13 cellular contexts compared by ENCODE assay signal in genomic region chr14:51546603-51547258, GRCh38.
DNase-seq lines count a peak whose midpoint lies in the region; ATAC-seq and TF ChIP-seq lines count a peak whose summit lies in the region.
"Had no signal": no experiment of that assay in that cellular context is flagged by ENCODE, and none has a peak within 500 bp of the region (broad histone marks: within the 10 kb centered on the region; RNA-seq: fewer than 3 reads in every experiment).

No MANE protein-coding gene starts in this region.

- TF ChIP-seq CTCF in VCaP (conservative IDR thresholded peaks at IDR 0.05) (no peak), thyroid gland (IDR thresholded peaks at IDR 0.05) (no peak)

- intact Hi-C loops in thyroid gland (cut with DNase I), result no loop called here

- TF ChIP-seq POLR2A in thyroid gland (IDR thresholded peaks at IDR 0.05), result no peak

- H3K4me1 ChIP-seq in mucosa of rectum (ENCODE audit: control insufficient read depth in 2 of 2, insufficient read depth in 2 of 2, low read length in 2 of 2) (no peaks in the 10 kb centered on the region), thyroid gland (peaks cover 0 to 14% of the 10 kb centered on the region in 2 donors)

- H3K36me3 ChIP-seq in mucosa of rectum (ENCODE audit: control insufficient read depth in 2 of 2, insufficient read depth in 2 of 2, low read length in 2 of 2) (no peaks in the 10 kb centered on the region), thyroid gland (no peaks in the 10 kb centered on the region)

- no peak overlapping the region for H3K9ac ChIP-seq in mucosa of rectum (ENCODE audit: low read depth in 1 of 2, low read length in 2 of 2)

- no peak for ATAC-seq in stimulated activated naive CD8-positive, alpha-beta T cell treated with anti-CD3 and anti-CD28 coated beads, Interleukin-15, Interleukin-2, amounts not matched to agents 100 U/mL and 50 U/mL, for 24 hours
- ATAC-seq: natural killer cell treated with Interleukin-12 subunit alpha and Interleukin-12 subunit beta and Interleukin-15 and Interleukin-18, amount 100 ng/mL, for 72 hours had no signal

- WGBS in thyroid gland, 2 donors, result 32 to 47% methylated on average over 2 of the region's 2 CpGs

- H3K9me3 ChIP-seq in mucosa of rectum (ENCODE audit: control insufficient read depth in 2 of 2, low read length in 2 of 2), result no peaks in the 10 kb centered on the region
- no peaks in the 10 kb centered on the region for H3K9me3 ChIP-seq in thyroid gland

- H3K4me3 ChIP-seq in mucosa of rectum (ENCODE audit: low read length in 2 of 2), result no peak overlapping the region
- H3K4me3 ChIP-seq in thyroid gland (replicated peaks in 1 of 3), result no peak overlapping the region

- H3K27me3 ChIP-seq in mucosa of rectum (ENCODE audit: control insufficient read depth in 2 of 2, insufficient read depth in 2 of 2, low read length in 2 of 2) (no peaks in the 10 kb centered on the region), thyroid gland (no peaks in the 10 kb centered on the region)

- peak; percentile 11 to 70 (median 35) for DNase-seq in NCI-H1417 (lab: John Stamatoyannopoulos, UW)
- DNase-seq in NCI-H1417 treated with DMSO at 0.1 percent for 48 hours (lab: John Stamatoyannopoulos, UW), result no peak
- no peak for DNase-seq in thyroid gland
- DNase-seq in activated gamma-delta T cell (lab: John Stamatoyannopoulos, UW), result no peak
- DNase-seq in occipital lobe (lab: John Stamatoyannopoulos, UW), result no peak
- no peak for DNase-seq in stimulated activated naive CD8-positive, alpha-beta T cell treated with anti-CD3 and anti-CD28 coated beads, Interleukin-15, Interleukin-2, amounts not matched to agents 100 U/mL and 50 U/mL, for 24 hours
- DNase-seq: amygdala; KBM-7; Right ventricle myocardium superior; stimulated activated CD4-positive, alpha-beta T cell treated with anti-CD3 and anti-CD28 coated beads, Interleukin-1b, Interleukin-23, amount 100 ng/mL, for 48 hours had no signal

- H3K27ac ChIP-seq in VCaP (peak overlapping the region; percentile 46), mucosa of rectum (ENCODE audit: low read depth in 2 of 2, low read length in 2 of 2) (peak overlapping the region; percentile 1 to 11), thyroid gland (peak overlapping the region; percentile 12 to 74 (median 35))

Comparison
In these comparisons a context has a peak if more than half of its experiments do, and no peak if none do; other contexts are left out.
1. DNase-seq: peak in NCI-H1417 (3 of 3); none in NCI-H1417 treated with DMSO at 0.1 percent for 48 hours (single experiment), thyroid gland (0 of 2), activated gamma-delta T cell (single experiment), occipital lobe (single experiment) and stimulated activated naive CD8-positive, alpha-beta T cell treated with anti-CD3 and anti-CD28 coated beads, Interleukin-15, Interleukin-2, amounts not matched to agents 100 U/mL and 50 U/mL, for 24 hours (single experiment).
2. Peak in every context shown above with its lines, with median percentiles within 50 percentile points of each other: H3K27ac ChIP-seq.